Comparison of ENCODE assay signal across 29 cellular contexts in genomic region chr5:113433862-113434612, GRCh38. TPM values are rescaled to one million over a fixed set of nuclear protein-coding genes. Genes with fewer than 3 reads are reported as not detected.
"Had no signal": no experiment of that assay in that cellular context is flagged by ENCODE, and none has a peak within 500 bp of the region (broad histone marks: within the 10 kb centered on the region; RNA-seq: fewer than 3 reads in every experiment).

No MANE protein-coding gene starts in this region.

- H3K36me3 ChIP-seq: ascending aorta had no signal

- H3K9me3 ChIP-seq: ascending aorta had no signal

- H3K27me3 ChIP-seq: ascending aorta had no signal

- DNase-seq: activated B cell treated with CpG ODN at 0.5 μM for 24 hours; activated CD4-positive, alpha-beta memory T cell treated with anti-CD3 and anti-CD28 coated beads, Interleukin-2, amount 10 ng/mL, durations not matched to agents 7 days and 5 days; activated CD4-positive, alpha-beta T cell treated with anti-CD3 and anti-CD28 coated beads for 48 hours; activated CD4-positive, alpha-beta T cell treated with anti-CD3 and anti-CD28 coated beads, Interleukin-2, amount 10 ng/mL, durations not matched to agents 7 days and 5 days; activated CD4-positive, alpha-beta T cell treated with anti-CD3 and anti-CD28 coated beads, Interleukin-2, amount 50 U/mL, for 48 hours; activated CD4-positive, CD25-positive, alpha-beta regulatory T cell treated with anti-CD3 and anti-CD28 coated beads, Interleukin-2, amount 50 U/mL, for 72 hours; activated CD8-positive, alpha-beta memory T cell treated with anti-CD3 and anti-CD28 coated beads for 24 hours; activated CD8-positive, alpha-beta memory T cell treated with anti-CD3 and anti-CD28 coated beads, Interleukin-2, amount 10 ng/mL, durations not matched to agents 7 days and 5 days; activated CD8-positive, alpha-beta memory T cell treated with anti-CD3 and anti-CD28 coated beads, Interleukin-2, amount 50 U/mL, for 48 hours; activated CD8-positive, alpha-beta T cell treated with anti-CD3 and anti-CD28 coated beads, Interleukin-2, amount 10 ng/mL, durations not matched to agents 7 days and 5 days; activated effector memory CD4-positive, alpha-beta T cell treated with Interleukin-2 at 50 U/mL for 16 hours; activated gamma-delta T cell; activated naive CD4-positive, alpha-beta T cell treated with anti-CD3 and anti-CD28 coated beads, Interleukin-2, amount 10 ng/mL, durations not matched to agents 7 days and 5 days; activated naive CD4-positive, alpha-beta T cell treated with Interleukin-2 at 50 U/mL for 16 hours; activated naive CD8-positive, alpha-beta T cell treated with anti-CD3 and anti-CD28 coated beads, Interleukin-2, amount 10 ng/mL, durations not matched to agents 7 days and 5 days; activated naive CD8-positive, alpha-beta T cell treated with anti-CD3 and anti-CD28 coated beads, Interleukin-2, amount 50 U/mL, for 24 hours; activated T-cell treated with anti-CD3 and anti-CD28 coated beads, Interleukin-2, amount 50 U/mL, for 24 hours; activated T-cell treated with anti-CD3 and anti-CD28 coated beads, Interleukin-2, amount 50 U/mL, for 48 hours; amygdala; anterior cingulate cortex; central memory CD4-positive, alpha-beta T cell; T-helper 1 cell; T-helper 2 cell; T-helper 9 cell had no signal

- H3K27ac ChIP-seq: ascending aorta, VCaP had no signal

- H3K4me1 ChIP-seq: ascending aorta had no signal

- ATAC-seq: activated CD8-positive, alpha-beta memory T cell treated with anti-CD3 and anti-CD28 coated beads, Interleukin-2, amount 10 ng/mL, durations not matched to agents 7 days and 5 days; activated CD8-positive, alpha-beta T cell treated with anti-CD3 and anti-CD28 coated beads, Interleukin-2, amount 10 ng/mL, durations not matched to agents 7 days and 5 days; activated naive CD8-positive, alpha-beta T cell treated with anti-CD3 and anti-CD28 coated beads, Interleukin-2, amount 50 U/mL, for 24 hours had no signal

- FAIRE-seq: TTC549 had no signal

- H3K4me3 ChIP-seq: ascending aorta had no signal

RNA-seq across cellular contexts. Expression of gene TSSK1B, which starts 0.8 kb away (rescaled TPM):
- total RNA-seq: activated B cell treated with CpG ODN at 0.5 μM for 24 hours; activated CD4-positive, alpha-beta memory T cell treated with anti-CD3 and anti-CD28 coated beads, Interleukin-2, amount 10 ng/mL, durations not matched to agents 7 days and 5 days; activated CD4-positive, alpha-beta T cell treated with anti-CD3 and anti-CD28 coated beads, Interleukin-2, amount 10 ng/mL, durations not matched to agents 7 days and 5 days; activated CD8-positive, alpha-beta memory T cell treated with anti-CD3 and anti-CD28 coated beads, Interleukin-2, amount 10 ng/mL, durations not matched to agents 7 days and 5 days; activated CD8-positive, alpha-beta T cell treated with anti-CD3 and anti-CD28 coated beads, Interleukin-2, amount 10 ng/mL, durations not matched to agents 7 days and 5 days; activated naive CD8-positive, alpha-beta T cell treated with anti-CD3 and anti-CD28 coated beads, Interleukin-2, amount 10 ng/mL, durations not matched to agents 7 days and 5 days; activated T-helper 2 cell treated with anti-CD3 and anti-CD28 coated beads, Interferon-gamma antibody, Interleukin-2, Interleukin-4, amounts not matched to agents 10 μg/mL and 5 μg/mL and 100 μg/mL, durations not matched to agents 14 hours and 24 hours and 36 hours; ascending aorta had no signal
- polyA plus RNA-seq: adipose tissue had no signal
